Comparison of ENCODE assay signal across 10 cellular contexts in genomic region chr11:119319136-119319701, GRCh38. TPM values are rescaled to one million over a fixed set of nuclear protein-coding genes. Genes with fewer than 3 reads are reported as not detected.
A peak's percentile ranks its signal among the peaks of the same experiment; 100 is the strongest.
DNase-seq lines count a peak whose midpoint lies in the region; ATAC-seq and TF ChIP-seq lines count a peak whose summit lies in the region.
"Had no signal": no experiment of that assay in that cellular context is flagged by ENCODE, and none has a peak within 500 bp of the region (broad histone marks: within the 10 kb centered on the region; RNA-seq: fewer than 3 reads in every experiment).

No MANE protein-coding gene starts in this region.

- H3K9me3 Mint-ChIP-seq in dendritic cell treated with granulocyte-macrophage colony-stimulating factor and Interleukin-4, amounts not matched to agents 40 ng/mL and 50 ng/mL, for 4 days: no peaks in the 10 kb centered on the region
- no peaks in the 10 kb centered on the region for H3K9me3 Mint-ChIP-seq in neural crest cell
- H3K9me3 Mint-ChIP-seq: stimulated activated naive CD8-positive, alpha-beta T cell treated with anti-CD3 and anti-CD28 coated beads, Interleukin-15, Interleukin-2, amounts not matched to agents 100 ng/mL and 50 ng/mL, for 24 hours had no signal

- POLR2A ChIA-PET in A673 (lab: Charles Lee; ENCODE audit: low non-redundant PET): interaction anchor here (0.6 kb wide), 1 partner anchor 8 kb away, joined by 3 read pairs; no protein-coding TSS in a partner anchor

- H3K9me3 ChIP-seq in BLaER1 treated with 17β-estradiol and CSF1 and Interleukin-3, amounts not matched to agents 10 nM and 100 nM (replicated peaks in 1 of 11): no peaks in the 10 kb centered on the region
- H3K9me3 ChIP-seq in A673 (ENCODE audit: low read depth, low read length, poor library complexity, severe bottlenecking): no peaks in the 10 kb centered on the region

- H4K20me1 ChIP-seq in BLaER1 treated with 17β-estradiol and CSF1 and Interleukin-3, amounts not matched to agents 10 nM and 100 nM: peaks cover 0 to 26% (median 0%) of the 10 kb centered on the region in 11 experiments; a peak in 8 of 22 replicates

- ATAC-seq in HG03439 (IDR thresholded peaks at IDR 0.05; ENCODE audit: unreplicated experiment): no peak

- intact Hi-C loops in dendritic cell treated with granulocyte-macrophage colony-stimulating factor and Interleukin-4, amounts not matched to agents 40 ng/mL and 50 ng/mL, for 4 days (cut with micrococcal nuclease): no loop called here
- intact Hi-C loops in A673 (cut with micrococcal nuclease; ENCODE audit: unreplicated experiment): no loop called here

- no peak for DNase-seq in HL-60 (ENCODE audit: low read depth in 1 of 2, low spot score in 1 of 2)
- DNase-seq in neural crest cell (ENCODE audit: low read depth, low spot score): no peak
- no peak for DNase-seq in DMS 273 (lab: John Stamatoyannopoulos, UW; ENCODE audit: unreplicated experiment)
- no peak for DNase-seq in A673 (ENCODE audit: low spot score)
- DNase-seq in T-helper 9 cell: no peak
- DNase-seq: foreskin fibroblast had no signal

- TF ChIP-seq CTCF in HL-60 (IDR thresholded peaks at IDR 0.05; ENCODE audit: insufficient read depth, low read length) (no peak), neural crest cell (conservative IDR thresholded peaks at IDR 0.05) (no peak), A673 (conservative IDR thresholded peaks at IDR 0.05; ENCODE audit: low read depth, low read length) (no peak)

- peaks cover 85% of the 10 kb centered on the region for H3K27me3 Mint-ChIP-seq in dendritic cell treated with granulocyte-macrophage colony-stimulating factor and Interleukin-4, amounts not matched to agents 40 ng/mL and 50 ng/mL, for 4 days
- H3K27me3 Mint-ChIP-seq in neural crest cell (ENCODE audit: low read depth): peaks cover 26% of the 10 kb centered on the region

- H3K4me2 ChIP-seq in BLaER1 treated with 17β-estradiol and CSF1 and Interleukin-3, amounts not matched to agents 10 nM and 100 nM: peak overlapping the region; percentile 95 to 100 (median 99)

- no peaks in the 10 kb centered on the region for H3K36me3 Mint-ChIP-seq in dendritic cell treated with granulocyte-macrophage colony-stimulating factor and Interleukin-4, amounts not matched to agents 40 ng/mL and 50 ng/mL, for 4 days (ENCODE audit: low read depth)
- no peaks in the 10 kb centered on the region for H3K36me3 Mint-ChIP-seq in neural crest cell (ENCODE audit: low read depth)

- H3K4me3 ChIP-seq in BLaER1 treated with 17β-estradiol and CSF1 and Interleukin-3, amounts not matched to agents 10 nM and 100 nM: peak overlapping the region in 8 of 10 experiments; percentile 13 to 85 (median 58); a peak in 15 of 20 replicates
- H3K4me3 ChIP-seq in HL-60 (replicated peaks; ENCODE audit: insufficient read depth, low read length) (no peak overlapping the region), A673 (ENCODE audit: low read depth, low read length, poor library complexity, severe bottlenecking) (no peak overlapping the region)

- H3K9ac ChIP-seq in BLaER1 treated with 17β-estradiol and CSF1 and Interleukin-3, amounts not matched to agents 10 nM and 100 nM: peak overlapping the region; percentile 24 to 90 (median 77); a peak in 20 of 22 replicates

- no peak overlapping the region for H3K4me3 Mint-ChIP-seq in dendritic cell treated with granulocyte-macrophage colony-stimulating factor and Interleukin-4, amounts not matched to agents 40 ng/mL and 50 ng/mL, for 4 days
- peak overlapping the region; percentile 79 for H3K4me3 Mint-ChIP-seq in neural crest cell

- peaks cover 0 to 8% (median 6%) of the 10 kb centered on the region in 11 experiments; a peak in 13 of 22 replicates for H3K36me3 ChIP-seq in BLaER1 treated with 17β-estradiol and CSF1 and Interleukin-3, amounts not matched to agents 10 nM and 100 nM
- H3K36me3 ChIP-seq in A673 (ENCODE audit: insufficient read depth, low read length, poor library complexity, severe bottlenecking): no peaks in the 10 kb centered on the region

- peaks cover 71 to 96% (median 92%) of the 10 kb centered on the region in 10 experiments for H3K4me1 ChIP-seq in BLaER1 treated with 17β-estradiol and CSF1 and Interleukin-3, amounts not matched to agents 10 nM and 100 nM
- peaks cover 25% of the 10 kb centered on the region for H3K4me1 ChIP-seq in A673 (ENCODE audit: insufficient read depth, low read length, poor library complexity, severe bottlenecking)

- CTCF ChIA-PET in A673 (lab: Charles Lee): interaction anchor here (1.7 kb wide), 1 partner anchor 37 kb away, joined by 6 read pairs; no protein-coding TSS in a partner anchor

- H3K27ac ChIP-seq in BLaER1 treated with 17β-estradiol and CSF1 and Interleukin-3, amounts not matched to agents 10 nM and 100 nM: peak overlapping the region in 10 of 11 experiments; percentile 63 to 87 (median 79); a peak in 20 of 22 replicates
- H3K27ac ChIP-seq in HL-60 (replicated peaks) (peak overlapping the region; percentile 39), A673 (ENCODE audit: low read depth, low read length, poor library complexity, severe bottlenecking) (no peak overlapping the region)

- no TSS peak for BruUV-seq in A673 (replicated peaks; lab: Mats Ljungman, UMichigan)

- H3K27me3 ChIP-seq in BLaER1 treated with 17β-estradiol and CSF1 and Interleukin-3, amounts not matched to agents 10 nM and 100 nM: peaks cover 0 to 30% (median 0%) of the 10 kb centered on the region in 11 experiments; a peak in 8 of 22 replicates
- H3K27me3 ChIP-seq in HL-60 (ENCODE audit: insufficient read depth, poor library complexity, severe bottlenecking) (peaks cover 31% of the 10 kb centered on the region), A673 (replicated peaks; ENCODE audit: insufficient read depth, low read depth, low read length, poor library complexity) (no peaks in the 10 kb centered on the region)

- H3K4me1 Mint-ChIP-seq in dendritic cell treated with granulocyte-macrophage colony-stimulating factor and Interleukin-4, amounts not matched to agents 40 ng/mL and 50 ng/mL, for 4 days (ENCODE audit: low read depth): peaks cover 36% of the 10 kb centered on the region
- H3K4me1 Mint-ChIP-seq in neural crest cell: peaks cover 49% of the 10 kb centered on the region

- H3K27ac Mint-ChIP-seq in dendritic cell treated with granulocyte-macrophage colony-stimulating factor and Interleukin-4, amounts not matched to agents 40 ng/mL and 50 ng/mL, for 4 days: peak overlapping the region; percentile 7
- H3K27ac Mint-ChIP-seq in neural crest cell (ENCODE audit: unreplicated experiment): peak overlapping the region; percentile 97
- H3K27ac Mint-ChIP-seq: stimulated activated naive CD8-positive, alpha-beta T cell treated with anti-CD3 and anti-CD28 coated beads, Interleukin-15, Interleukin-2, amounts not matched to agents 100 ng/mL and 50 ng/mL, for 24 hours had no signal

RNA-seq across cellular contexts. Expression of gene MCAM, which starts 2.3 kb away (rescaled TPM):
- total RNA-seq in neural crest cell: 61.6 and 66.7 TPM in 2 replicates
- total RNA-seq in A673 (2021): 14.4 and 20.0 TPM in 2 replicates

RNA-seq across cellular contexts. Expression of gene RNF26, which starts 15.1 kb away (rescaled TPM):
- total RNA-seq in neural crest cell (47.9 and 51.8 TPM in 2 replicates), A673 (2021) (81.3 and 89.3 TPM in 2 replicates)

RNA-seq across cellular contexts. Expression of gene C1QTNF5, which starts 21.5 kb away (rescaled TPM):
- total RNA-seq in neural crest cell: 1.9 and 2.1 TPM in 2 replicates
- total RNA-seq in A673 (2021): 0.31 TPM in 1 of 2 replicates, not detected in the other

RNA-seq across cellular contexts. Expression of gene MFRP, which starts 27.3 kb away (rescaled TPM):
- total RNA-seq in neural crest cell (not detected in 2 replicates), A673 (2021) (not detected in 2 replicates)

Comparison
In these comparisons a context has a peak if more than half of its experiments do, and no peak if none do; other contexts are left out.
1. H3K4me3 ChIP-seq: peak in BLaER1 treated with 17β-estradiol and CSF1 and Interleukin-3, amounts not matched to agents 10 nM and 100 nM (8 of 10); none in HL-60 (single experiment) and A673 (single experiment).